ENCODE assay signal across 8 cellular contexts in genomic region chr9:137190315-137190853, GRCh38. TPM values are rescaled to one million over a fixed set of nuclear protein-coding genes. Genes with fewer than 3 reads are reported as not detected.
DNase-seq lines count a peak whose midpoint lies in the region; ATAC-seq and TF ChIP-seq lines count a peak whose summit lies in the region.
"Had no signal": no experiment of that assay in that cellular context is flagged by ENCODE, and none has a peak within 500 bp of the region (broad histone marks: within the 10 kb centered on the region; RNA-seq: fewer than 3 reads in every experiment).

No MANE protein-coding gene starts in this region.

- H3K79me2 ChIP-seq in DND-41 (ENCODE audit: insufficient read depth, low read length) = peaks cover 47% of the 10 kb centered on the region
- peaks cover 32% of the 10 kb centered on the region for H3K79me2 ChIP-seq in OCI-LY7 (ENCODE audit: insufficient read depth, low read depth, low read length)

- peaks cover 35% of the 10 kb centered on the region for H4K20me1 ChIP-seq in DND-41 (ENCODE audit: insufficient read depth, low read length)
- H4K20me1 ChIP-seq in OCI-LY7 (ENCODE audit: insufficient read depth, low read length) = peaks cover 6% of the 10 kb centered on the region; the same call in 1 of the 2 replicates

- no peak for ATAC-seq in DND-41 (ENCODE audit: insufficient read depth, low read depth)
- no peak for ATAC-seq in effector memory CD8-positive, alpha-beta T cell (replicated peaks)
- no peak for ATAC-seq in HG03439 (IDR thresholded peaks at IDR 0.05; ENCODE audit: unreplicated experiment)
- ATAC-seq in HG03175 (IDR thresholded peaks at IDR 0.05; ENCODE audit: unreplicated experiment) = no peak
- ATAC-seq in GM18867 (IDR thresholded peaks at IDR 0.05; ENCODE audit: unreplicated experiment) = no peak

- POLR2A ChIA-PET in OCI-LY7 (lab: Charles Lee) = interaction anchor here (3.2 kb wide), 1 partner anchor 11 kb away, joined by 16 read pairs; the partner anchor contains the start of gene TPRN

- no peaks in the 10 kb centered on the region for H3K27me3 Mint-ChIP-seq in effector memory CD8-positive, alpha-beta T cell

- no TSS peak for BruUV-seq in OCI-LY7 (replicated peaks; lab: Mats Ljungman, UMichigan)

- DNase-seq in DND-41 (no peak), OCI-LY7 (ENCODE audit: low spot score) (no peak), retinal pigment epithelial cell (ENCODE audit: low read depth) (no peak)
- no peak for DNase-seq in effector memory CD8-positive, alpha-beta T cell
- DNase-seq: NCI-H524 treated with DMSO at 0.1 percent for 48 hours had no signal

- peaks cover 34% of the 10 kb centered on the region for H3K36me3 Mint-ChIP-seq in effector memory CD8-positive, alpha-beta T cell (ENCODE audit: insufficient read depth)

- no peaks in the 10 kb centered on the region for H3K27me3 ChIP-seq in DND-41 (ENCODE audit: insufficient read depth, low read length, poor library complexity)

- H3K4me3 ChIP-seq in DND-41 (ENCODE audit: low read depth in 1 of 2, low read length in 2 of 2) (peak overlapping the region in 1 of 2 experiments; percentile 97; a peak in 2 of 4 replicates), OCI-LY7 (ENCODE audit: low read depth, low read length, poor library complexity, severe bottlenecking) (peak overlapping the region; percentile 94), retinal pigment epithelial cell (ENCODE audit: low read length) (peak overlapping the region; percentile 87)

- no peaks in the 10 kb centered on the region for H3K9me2 ChIP-seq in OCI-LY7 (ENCODE audit: insufficient read depth, low read length)

- no peak overlapping the region for H3K9ac ChIP-seq in DND-41 (ENCODE audit: low read depth, low read length)

- no peak overlapping the region for H3K27ac ChIP-seq in DND-41 (ENCODE audit: low read length)
- no peak overlapping the region for H3K27ac ChIP-seq in OCI-LY7 (ENCODE audit: low read depth, low read length, poor library complexity, severe bottlenecking)

- H3K4me2 ChIP-seq in DND-41 (ENCODE audit: insufficient read depth, low read length) = peak overlapping the region; percentile 88; the same call in 1 of the 2 replicates
- peak overlapping the region; percentile 97 for H3K4me2 ChIP-seq in OCI-LY7 (ENCODE audit: low read length)

- H3K4me1 Mint-ChIP-seq in effector memory CD8-positive, alpha-beta T cell (ENCODE audit: low read depth in 2 of 2) = peaks cover 29 to 31% of the 10 kb centered on the region in 2 donors

- TF ChIP-seq CTCF in DND-41 (IDR thresholded peaks at IDR 0.05; ENCODE audit: borderline replicate concordance, extremely low read depth, low read length, poor library complexity, severe bottlenecking) = peak; percentile 25
- TF ChIP-seq CTCF in OCI-LY7 (conservative IDR thresholded peaks at IDR 0.05; ENCODE audit: low read length) = no peak
- peak; percentile 48 for TF ChIP-seq CTCF in retinal pigment epithelial cell (conservative IDR thresholded peaks at IDR 0.05; ENCODE audit: low read depth, low read length)

- H2AFZ ChIP-seq in DND-41 (ENCODE audit: low read depth, low read length) (no peak overlapping the region), OCI-LY7 (ENCODE audit: low read length) (no peak overlapping the region)

- peaks cover 44% of the 10 kb centered on the region for H3K4me1 ChIP-seq in DND-41 (ENCODE audit: insufficient read depth, low read length)
- peaks cover 27% of the 10 kb centered on the region for H3K4me1 ChIP-seq in OCI-LY7 (ENCODE audit: insufficient read depth, low read length, poor library complexity, severe bottlenecking)

- peak overlapping the region; percentile 86 to 95 for H3K27ac Mint-ChIP-seq in effector memory CD8-positive, alpha-beta T cell

- H3K9me3 ChIP-seq in DND-41 (ENCODE audit: insufficient read depth, low read length, severe bottlenecking) = no peaks in the 10 kb centered on the region
- no peaks in the 10 kb centered on the region for H3K9me3 ChIP-seq in OCI-LY7 (ENCODE audit: low read length)

- H3K4me3 Mint-ChIP-seq in effector memory CD8-positive, alpha-beta T cell = peak overlapping the region; percentile 91 to 92

- intact Hi-C loops in OCI-LY7 (cut with micrococcal nuclease; ENCODE audit: unreplicated experiment) = no loop called here

- no peaks in the 10 kb centered on the region for H3K9me3 Mint-ChIP-seq in effector memory CD8-positive, alpha-beta T cell

- CTCF ChIA-PET in OCI-LY7 (lab: Charles Lee; ENCODE audit: unreplicated experiment) = interaction anchor here (1.3 kb wide), 1 partner anchor 61 kb away, joined by 5 read pairs; no protein-coding TSS in a partner anchor

- H3K36me3 ChIP-seq in DND-41 (ENCODE audit: insufficient read depth, low read length) (peaks cover 47% of the 10 kb centered on the region), OCI-LY7 (ENCODE audit: insufficient read depth, low read length) (peaks cover 31% of the 10 kb centered on the region; the same call in 1 of the 2 replicates)

RNA-seq across cellular contexts. Expression of gene SSNA1, which starts 1.9 kb away (rescaled TPM):
- 111 and 130 TPM in 2 replicates for total RNA-seq in OCI-LY7 (2014; rRNA removed; shearing (Covaris generic))
- total RNA-seq in OCI-LY7 (2022) = 71.0 and 75.1 TPM in 2 replicates

RNA-seq across cellular contexts. Expression of gene ANAPC2, which starts 2.0 kb away (rescaled TPM):
- 34.8 and 38.6 TPM in 2 replicates for total RNA-seq in OCI-LY7 (2014; rRNA removed; shearing (Covaris generic))
- total RNA-seq in OCI-LY7 (2022) = 89.6 and 90.4 TPM in 2 replicates

RNA-seq across cellular contexts. Expression of gene TPRN, which starts 10.2 kb away (rescaled TPM):
- 9.0 and 10.3 TPM in 2 replicates for total RNA-seq in OCI-LY7 (2014; rRNA removed; shearing (Covaris generic))
- 15.3 and 15.9 TPM in 2 replicates for total RNA-seq in OCI-LY7 (2022)

RNA-seq across cellular contexts. Expression of gene TMEM203, which starts 15.1 kb away (rescaled TPM):
- total RNA-seq in OCI-LY7 (2014; rRNA removed; shearing (Covaris generic)) = 55.1 and 58.2 TPM in 2 replicates
- 39.0 and 42.9 TPM in 2 replicates for total RNA-seq in OCI-LY7 (2022)

RNA-seq across cellular contexts. Expression of gene NDOR1, which starts 15.1 kb away (rescaled TPM):
- 30.4 and 35.9 TPM in 2 replicates for total RNA-seq in OCI-LY7 (2014; rRNA removed; shearing (Covaris generic))
- total RNA-seq in OCI-LY7 (2022) = 61.3 and 61.9 TPM in 2 replicates
